1 cellular context compared by ENCODE assay signal in genomic region chr17:8707591-8708453, GRCh38.
TF ChIP-seq lines count a peak whose summit lies in the region.

No MANE protein-coding gene starts in this region.

TF ChIP-seq in HepG2, 621 proteins besides CTCF, POLR2A, EP300 and RAD21 (continued from another document):
- TF ChIP-seq, protein P1, sequence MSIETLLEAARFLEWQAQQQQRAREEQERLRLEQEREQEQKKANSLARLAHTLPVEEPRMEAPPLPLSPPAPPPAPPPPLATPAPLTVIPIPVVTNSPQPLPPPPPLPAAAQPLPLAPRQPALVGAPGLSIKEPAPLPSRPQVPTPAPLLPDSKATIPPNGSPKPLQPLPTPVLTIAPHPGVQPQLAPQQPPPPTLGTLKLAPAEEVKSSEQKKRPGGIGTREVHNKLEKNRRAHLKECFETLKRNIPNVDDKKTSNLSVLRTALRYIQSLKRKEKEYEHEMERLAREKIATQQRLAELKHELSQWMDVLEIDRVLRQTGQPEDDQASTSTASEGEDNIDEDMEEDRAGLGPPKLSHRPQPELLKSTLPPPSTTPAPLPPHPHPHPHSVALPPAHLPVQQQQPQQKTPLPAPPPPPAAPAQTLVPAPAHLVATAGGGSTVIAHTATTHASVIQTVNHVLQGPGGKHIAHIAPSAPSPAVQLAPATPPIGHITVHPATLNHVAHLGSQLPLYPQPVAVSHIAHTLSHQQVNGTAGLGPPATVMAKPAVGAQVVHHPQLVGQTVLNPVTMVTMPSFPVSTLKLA (IDR thresholded peaks at IDR 0.05) = no peak
- TF ChIP-seq FOXJ3 (CRISPR knock-in tag; IDR thresholded peaks at IDR 0.05; ENCODE audit: borderline replicate concordance) = no peak
- TF ChIP-seq FUBP1 (CRISPR knock-in tag; IDR thresholded peaks at IDR 0.05; ENCODE audit: borderline replicate concordance) = no peak
- TF ChIP-seq NR2F1 (CRISPR knock-in tag; IDR thresholded peaks at IDR 0.05) = peak in 1 of 2 experiments; percentile 88; a peak in 2 of 4 replicates
- 0 out of 2 replicates have a peak, but pooled peaks have one; percentile 12 for TF ChIP-seq IRF2 (CRISPR knock-in tag; IDR thresholded peaks at IDR 0.05)
- TF ChIP-seq FOSL1 (CRISPR knock-in tag; IDR thresholded peaks at IDR 0.05; ENCODE audit: borderline replicate concordance) = peak; percentile 12; the same call in 1 of the 2 replicates
- TF ChIP-seq NFIC (IDR thresholded peaks at IDR 0.05; ENCODE audit: low read length) = no peak
- TF ChIP-seq MZF1 (CRISPR knock-in tag; IDR thresholded peaks at IDR 0.05; ENCODE audit: borderline replicate concordance) = no peak
- TF ChIP-seq RCOR2 (CRISPR knock-in tag; IDR thresholded peaks at IDR 0.05) = no peak
- no peak for TF ChIP-seq ZKSCAN1 (IDR thresholded peaks at IDR 0.05; ENCODE audit: low read length)
- TF ChIP-seq NFE2L1 (CRISPR knock-in tag; IDR thresholded peaks at IDR 0.05; ENCODE audit: borderline replicate concordance) = no peak
- TF ChIP-seq ZNF513 (CRISPR knock-in tag; conservative IDR thresholded peaks at IDR 0.05) = no peak
- no peak for TF ChIP-seq THAP7 (CRISPR knock-in tag; IDR thresholded peaks at IDR 0.05)
- no peak for TF ChIP-seq NCOA2 (CRISPR knock-in tag; IDR thresholded peaks at IDR 0.05)
- no peak for TF ChIP-seq NRL (CRISPR knock-in tag; IDR thresholded peaks at IDR 0.05; ENCODE audit: borderline replicate concordance)
- peak; percentile 87 for TF ChIP-seq TEAD3 (CRISPR knock-in tag; optimal IDR thresholded peaks at IDR 0.05; ENCODE audit: borderline replicate concordance)
- TF ChIP-seq NR2F6 (IDR thresholded peaks at IDR 0.05) = peak; percentile 71
- no peak for TF ChIP-seq NR2F6 (CRISPR knock-in tag; IDR thresholded peaks at IDR 0.05)
- no peak for TF ChIP-seq SAP130 (CRISPR knock-in tag; IDR thresholded peaks at IDR 0.05; ENCODE audit: low read depth)
- no peak for TF ChIP-seq U2AF2 (IDR thresholded peaks at IDR 0.05; ENCODE audit: low read depth, low read length)
- TF ChIP-seq, protein P2, sequence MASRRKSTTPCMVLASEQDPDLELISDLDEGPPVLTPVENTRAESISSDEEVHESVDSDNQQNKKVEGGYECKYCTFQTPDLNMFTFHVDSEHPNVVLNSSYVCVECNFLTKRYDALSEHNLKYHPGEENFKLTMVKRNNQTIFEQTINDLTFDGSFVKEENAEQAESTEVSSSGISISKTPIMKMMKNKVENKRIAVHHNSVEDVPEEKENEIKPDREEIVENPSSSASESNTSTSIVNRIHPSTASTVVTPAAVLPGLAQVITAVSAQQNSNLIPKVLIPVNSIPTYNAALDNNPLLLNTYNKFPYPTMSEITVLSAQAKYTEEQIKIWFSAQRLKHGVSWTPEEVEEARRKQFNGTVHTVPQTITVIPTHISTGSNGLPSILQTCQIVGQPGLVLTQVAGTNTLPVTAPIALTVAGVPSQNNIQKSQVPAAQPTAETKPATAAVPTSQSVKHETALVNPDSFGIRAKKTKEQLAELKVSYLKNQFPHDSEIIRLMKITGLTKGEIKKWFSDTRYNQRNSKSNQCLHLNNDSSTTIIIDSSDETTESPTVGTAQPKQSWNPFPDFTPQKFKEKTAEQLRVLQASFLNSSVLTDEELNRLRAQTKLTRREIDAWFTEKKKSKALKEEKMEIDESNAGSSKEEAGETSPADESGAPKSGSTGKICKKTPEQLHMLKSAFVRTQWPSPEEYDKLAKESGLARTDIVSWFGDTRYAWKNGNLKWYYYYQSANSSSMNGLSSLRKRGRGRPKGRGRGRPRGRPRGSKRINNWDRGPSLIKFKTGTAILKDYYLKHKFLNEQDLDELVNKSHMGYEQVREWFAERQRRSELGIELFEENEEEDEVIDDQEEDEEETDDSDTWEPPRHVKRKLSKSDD (CRISPR knock-in tag; IDR thresholded peaks at IDR 0.05; ENCODE audit: low read depth) = no peak
- no peak for TF ChIP-seq ARNTL (CRISPR knock-in tag; IDR thresholded peaks at IDR 0.05)
- TF ChIP-seq, protein P3, sequence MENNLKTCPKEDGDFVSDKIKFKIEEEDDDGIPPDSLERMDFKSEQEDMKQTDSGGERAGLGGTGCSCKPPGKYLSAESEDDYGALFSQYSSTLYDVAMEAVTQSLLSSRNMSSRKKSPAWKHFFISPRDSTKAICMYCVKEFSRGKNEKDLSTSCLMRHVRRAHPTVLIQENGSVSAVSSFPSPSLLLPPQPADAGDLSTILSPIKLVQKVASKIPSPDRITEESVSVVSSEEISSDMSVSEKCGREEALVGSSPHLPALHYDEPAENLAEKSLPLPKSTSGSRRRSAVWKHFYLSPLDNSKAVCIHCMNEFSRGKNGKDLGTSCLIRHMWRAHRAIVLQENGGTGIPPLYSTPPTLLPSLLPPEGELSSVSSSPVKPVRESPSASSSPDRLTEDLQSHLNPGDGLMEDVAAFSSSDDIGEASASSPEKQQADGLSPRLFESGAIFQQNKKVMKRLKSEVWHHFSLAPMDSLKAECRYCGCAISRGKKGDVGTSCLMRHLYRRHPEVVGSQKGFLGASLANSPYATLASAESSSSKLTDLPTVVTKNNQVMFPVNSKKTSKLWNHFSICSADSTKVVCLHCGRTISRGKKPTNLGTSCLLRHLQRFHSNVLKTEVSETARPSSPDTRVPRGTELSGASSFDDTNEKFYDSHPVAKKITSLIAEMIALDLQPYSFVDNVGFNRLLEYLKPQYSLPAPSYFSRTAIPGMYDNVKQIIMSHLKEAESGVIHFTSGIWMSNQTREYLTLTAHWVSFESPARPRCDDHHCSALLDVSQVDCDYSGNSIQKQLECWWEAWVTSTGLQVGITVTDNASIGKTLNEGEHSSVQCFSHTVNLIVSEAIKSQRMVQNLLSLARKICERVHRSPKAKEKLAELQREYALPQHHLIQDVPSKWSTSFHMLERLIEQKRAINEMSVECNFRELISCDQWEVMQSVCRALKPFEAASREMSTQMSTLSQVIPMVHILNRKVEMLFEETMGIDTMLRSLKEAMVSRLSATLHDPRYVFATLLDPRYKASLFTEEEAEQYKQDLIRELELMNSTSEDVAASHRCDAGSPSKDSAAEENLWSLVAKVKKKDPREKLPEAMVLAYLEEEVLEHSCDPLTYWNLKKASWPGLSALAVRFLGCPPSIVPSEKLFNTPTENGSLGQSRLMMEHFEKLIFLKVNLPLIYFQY (CRISPR knock-in tag; IDR thresholded peaks at IDR 0.05; ENCODE audit: borderline replicate concordance) = no peak
- no peak for TF ChIP-seq ZNF343 (CRISPR knock-in tag; IDR thresholded peaks at IDR 0.05)
- TF ChIP-seq RERE (CRISPR knock-in tag; IDR thresholded peaks at IDR 0.05; ENCODE audit: low read depth) = 0 out of 2 replicates have a peak, but pooled peaks have one; percentile 26
- TF ChIP-seq ZNF562 (CRISPR knock-in tag; IDR thresholded peaks at IDR 0.05; ENCODE audit: borderline replicate concordance) = no peak
- no peak for TF ChIP-seq AGO2 (optimal IDR thresholded peaks at IDR 0.05; ENCODE audit: low read depth, low read length)
- peak; percentile 46 for TF ChIP-seq RARA (CRISPR knock-in tag; IDR thresholded peaks at IDR 0.05)
- TF ChIP-seq, protein P4, sequence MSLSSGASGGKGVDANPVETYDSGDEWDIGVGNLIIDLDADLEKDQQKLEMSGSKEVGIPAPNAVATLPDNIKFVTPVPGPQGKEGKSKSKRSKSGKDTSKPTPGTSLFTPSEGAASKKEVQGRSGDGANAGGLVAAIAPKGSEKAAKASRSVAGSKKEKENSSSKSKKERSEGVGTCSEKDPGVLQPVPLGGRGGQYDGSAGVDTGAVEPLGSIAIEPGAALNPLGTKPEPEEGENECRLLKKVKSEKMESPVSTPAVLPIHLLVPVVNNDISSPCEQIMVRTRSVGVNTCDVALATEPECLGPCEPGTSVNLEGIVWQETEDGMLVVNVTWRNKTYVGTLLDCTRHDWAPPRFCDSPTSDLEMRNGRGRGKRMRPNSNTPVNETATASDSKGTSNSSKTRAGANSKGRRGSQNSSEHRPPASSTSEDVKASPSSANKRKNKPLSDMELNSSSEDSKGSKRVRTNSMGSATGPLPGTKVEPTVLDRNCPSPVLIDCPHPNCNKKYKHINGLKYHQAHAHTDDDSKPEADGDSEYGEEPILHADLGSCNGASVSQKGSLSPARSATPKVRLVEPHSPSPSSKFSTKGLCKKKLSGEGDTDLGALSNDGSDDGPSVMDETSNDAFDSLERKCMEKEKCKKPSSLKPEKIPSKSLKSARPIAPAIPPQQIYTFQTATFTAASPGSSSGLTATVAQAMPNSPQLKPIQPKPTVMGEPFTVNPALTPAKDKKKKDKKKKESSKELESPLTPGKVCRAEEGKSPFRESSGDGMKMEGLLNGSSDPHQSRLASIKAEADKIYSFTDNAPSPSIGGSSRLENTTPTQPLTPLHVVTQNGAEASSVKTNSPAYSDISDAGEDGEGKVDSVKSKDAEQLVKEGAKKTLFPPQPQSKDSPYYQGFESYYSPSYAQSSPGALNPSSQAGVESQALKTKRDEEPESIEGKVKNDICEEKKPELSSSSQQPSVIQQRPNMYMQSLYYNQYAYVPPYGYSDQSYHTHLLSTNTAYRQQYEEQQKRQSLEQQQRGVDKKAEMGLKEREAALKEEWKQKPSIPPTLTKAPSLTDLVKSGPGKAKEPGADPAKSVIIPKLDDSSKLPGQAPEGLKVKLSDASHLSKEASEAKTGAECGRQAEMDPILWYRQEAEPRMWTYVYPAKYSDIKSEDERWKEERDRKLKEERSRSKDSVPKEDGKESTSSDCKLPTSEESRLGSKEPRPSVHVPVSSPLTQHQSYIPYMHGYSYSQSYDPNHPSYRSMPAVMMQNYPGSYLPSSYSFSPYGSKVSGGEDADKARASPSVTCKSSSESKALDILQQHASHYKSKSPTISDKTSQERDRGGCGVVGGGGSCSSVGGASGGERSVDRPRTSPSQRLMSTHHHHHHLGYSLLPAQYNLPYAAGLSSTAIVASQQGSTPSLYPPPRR (CRISPR knock-in tag; IDR thresholded peaks at IDR 0.05; ENCODE audit: borderline replicate concordance) = 0 out of 2 replicates have a peak, but pooled peaks have one; percentile 14
